In genomic region chr2:179247318-179248023, GRCh38 we compare ENCODE assay signal across 18 cellular contexts. TPM values are rescaled to one million over a fixed set of nuclear protein-coding genes. Genes with fewer than 3 reads are reported as not detected.
DNase-seq lines count a peak whose midpoint lies in the region; ATAC-seq and TF ChIP-seq lines count a peak whose summit lies in the region.
"Had no signal": no experiment of that assay in that cellular context is flagged by ENCODE, and none has a peak within 500 bp of the region (broad histone marks: within the 10 kb centered on the region; RNA-seq: fewer than 3 reads in every experiment).

No MANE protein-coding gene starts in this region.

- TF ChIP-seq CTCF in Calu3 (IDR thresholded peaks at IDR 0.05; ENCODE audit: unreplicated experiment) (no peak), type B pancreatic cell (conservative IDR thresholded peaks at IDR 0.05) (no peak), Caco-2 (IDR thresholded peaks at IDR 0.05; ENCODE audit: insufficient read depth in 1 of 2, low read depth in 1 of 2, low read length in 1 of 2, severe bottlenecking in 1 of 2, unreplicated experiment in 1 of 2) (no peak), esophagus muscularis mucosa (IDR thresholded peaks at IDR 0.05) (no peak)

- no TSS peak for BruUV-seq in Calu3 (replicated peaks; lab: Mats Ljungman, UMichigan)
- BruUV-seq in Caco-2 (replicated peaks; lab: Mats Ljungman, UMichigan), result no TSS peak

- H3K4me1 Mint-ChIP-seq in Calu3 (ENCODE audit: low read depth, unreplicated experiment) (peaks cover 69% of the 10 kb centered on the region), type B pancreatic cell (ENCODE audit: unreplicated experiment) (no peaks in the 10 kb centered on the region), Caco-2 (ENCODE audit: low read depth, unreplicated experiment) (no peaks in the 10 kb centered on the region)
- H3K4me1 Mint-ChIP-seq in activated T-helper 17 cell treated with anti-CD3 and anti-CD28 coated beads, Interleukin-2, amount 50 U/mL, for 72 hours, result peaks cover 3% of the 10 kb centered on the region

- H3K9me3 ChIP-seq in Caco-2, result no peaks in the 10 kb centered on the region
- H3K9me3 ChIP-seq in esophagus muscularis mucosa, result no peaks in the 10 kb centered on the region

- peak overlapping the region; percentile 56 for H3K4me3 Mint-ChIP-seq in Calu3 (ENCODE audit: low read depth, unreplicated experiment)
- H3K4me3 Mint-ChIP-seq in activated T-helper 17 cell treated with anti-CD3 and anti-CD28 coated beads, Interleukin-2, amount 50 U/mL, for 72 hours, result peak overlapping the region; percentile 54
- no peak overlapping the region for H3K4me3 Mint-ChIP-seq in type B pancreatic cell
- no peak overlapping the region for H3K4me3 Mint-ChIP-seq in Caco-2 (ENCODE audit: unreplicated experiment)

- H3K27ac ChIP-seq in esophagus muscularis mucosa (replicated peaks in 1 of 4), result no peak overlapping the region
- H3K27ac ChIP-seq: brain microvascular endothelial cell had no signal

- H3K27me3 Mint-ChIP-seq in Calu3 (ENCODE audit: unreplicated experiment), result no peaks in the 10 kb centered on the region
- no peaks in the 10 kb centered on the region for H3K27me3 Mint-ChIP-seq in activated T-helper 17 cell treated with anti-CD3 and anti-CD28 coated beads, Interleukin-2, amount 50 U/mL, for 72 hours
- H3K27me3 Mint-ChIP-seq in type B pancreatic cell, result no peaks in the 10 kb centered on the region
- no peaks in the 10 kb centered on the region for H3K27me3 Mint-ChIP-seq in Caco-2 (ENCODE audit: insufficient read depth, unreplicated experiment)

- WGBS in esophagus muscularis mucosa, result 93% methylated on average over 2 of the region's 2 CpGs

- ATAC-seq in GM19351 (IDR thresholded peaks at IDR 0.05; ENCODE audit: unreplicated experiment), result peak; percentile 33
- ATAC-seq in HG02938 (IDR thresholded peaks at IDR 0.05; ENCODE audit: unreplicated experiment), result peak; percentile 36
- no peak for ATAC-seq in activated T-helper 17 cell treated with anti-CD3 and anti-CD28 coated beads, Interleukin-2, amount 50 U/mL, for 72 hours (replicated peaks)

- no peaks in the 10 kb centered on the region for H3K4me1 ChIP-seq in Caco-2
- peaks cover 0 to 28% (median 20%) of the 10 kb centered on the region in 4 donors for H3K4me1 ChIP-seq in esophagus muscularis mucosa

- H3K36me3 Mint-ChIP-seq in Calu3 (ENCODE audit: insufficient read depth, unreplicated experiment), result peaks cover 15% of the 10 kb centered on the region
- H3K36me3 Mint-ChIP-seq in activated T-helper 17 cell treated with anti-CD3 and anti-CD28 coated beads, Interleukin-2, amount 50 U/mL, for 72 hours (ENCODE audit: low read depth), result no peaks in the 10 kb centered on the region
- H3K36me3 Mint-ChIP-seq in type B pancreatic cell, result peaks cover 33% of the 10 kb centered on the region
- no peaks in the 10 kb centered on the region for H3K36me3 Mint-ChIP-seq in Caco-2 (ENCODE audit: insufficient read depth, unreplicated experiment)

- H3K4me3 ChIP-seq in Caco-2 (ENCODE audit: low read depth, low read length), result no peak overlapping the region
- no peak overlapping the region for H3K4me3 ChIP-seq in esophagus muscularis mucosa

- no peak for TF ChIP-seq EP300 in esophagus muscularis mucosa (IDR thresholded peaks at IDR 0.05)

- H3K9me3 Mint-ChIP-seq in Calu3 (ENCODE audit: low read depth, unreplicated experiment) (no peaks in the 10 kb centered on the region), type B pancreatic cell (peaks cover 24% of the 10 kb centered on the region), Caco-2 (ENCODE audit: unreplicated experiment) (peaks cover 5% of the 10 kb centered on the region)
- H3K9me3 Mint-ChIP-seq in activated T-helper 17 cell treated with anti-CD3 and anti-CD28 coated beads, Interleukin-2, amount 50 U/mL, for 72 hours, result peaks cover 3% of the 10 kb centered on the region

- peak overlapping the region; percentile 77 for H3K27ac Mint-ChIP-seq in Calu3 (ENCODE audit: unreplicated experiment)
- peak overlapping the region; percentile 51 for H3K27ac Mint-ChIP-seq in activated T-helper 17 cell treated with anti-CD3 and anti-CD28 coated beads, Interleukin-2, amount 50 U/mL, for 72 hours
- no peak overlapping the region for H3K27ac Mint-ChIP-seq in type B pancreatic cell
- H3K27ac Mint-ChIP-seq in Caco-2 (ENCODE audit: unreplicated experiment), result no peak overlapping the region

- no peak for DNase-seq in Calu3
- no peak for DNase-seq in type B pancreatic cell (ENCODE audit: extremely low spot score, unreplicated experiment)
- DNase-seq in Caco-2, result no peak
- DNase-seq in glomerular visceral epithelial cell (ENCODE audit: extremely low spot score), result no peak
- no peak for DNase-seq in esophagus muscularis mucosa (ENCODE audit: extremely low spot score)
- DNase-seq: activated CD4-positive, alpha-beta T cell treated with anti-CD3 and anti-CD28 coated beads, Interleukin-2, amount 50 U/mL, for 4 hours; activated gamma-delta T cell; brain microvascular endothelial cell; effector CD4-positive, alpha-beta T cell; foreskin melanocyte; NCI-H1930; NCI-H748 treated with DMSO at 0.1 percent for 48 hours; stimulated activated CD4-positive, alpha-beta T cell treated with anti-CD3 and anti-CD28 coated beads, Interleukin-12 subunit alpha, Interleukin-12 subunit beta, amount 100 ng/mL, for 4 hours; T-helper 9 cell; trophoblast cell had no signal

- intact Hi-C loops in Calu3 (cut with micrococcal nuclease; ENCODE audit: unreplicated experiment) (loop anchor here (1.0 kb wide), 1 partner anchor 12 kb away; no protein-coding TSS in a partner anchor), Caco-2 (cut with micrococcal nuclease; ENCODE audit: unreplicated experiment) (no loop called here), esophagus muscularis mucosa (cut with DNase I) (no loop called here)

- no peak for TF ChIP-seq POLR2A in esophagus muscularis mucosa (IDR thresholded peaks at IDR 0.05; ENCODE audit: low read depth)

- H3K36me3 ChIP-seq in Caco-2 (ENCODE audit: control insufficient read depth, insufficient read depth, low read length) (no peaks in the 10 kb centered on the region), esophagus muscularis mucosa (no peaks in the 10 kb centered on the region)
- H3K36me3 ChIP-seq: brain microvascular endothelial cell had no signal

- POLR2A ChIA-PET in Caco-2 (lab: Charles Lee), result no interaction called here

- no peaks in the 10 kb centered on the region for H3K27me3 ChIP-seq in Caco-2 (replicated peaks; ENCODE audit: control insufficient read depth, insufficient read depth, low read length)
- H3K27me3 ChIP-seq in esophagus muscularis mucosa, result no peaks in the 10 kb centered on the region
- H3K27me3 ChIP-seq: brain microvascular endothelial cell had no signal

- CTCF ChIA-PET in Calu3 (lab: Charles Lee), result no interaction called here
- CTCF ChIA-PET in Caco-2 (lab: Charles Lee), result no interaction called here

RNA-seq across cellular contexts. Expression of gene SESTD1, which starts 17.2 kb away (rescaled TPM):
- total RNA-seq in Calu3 (2022) (135 and 145 TPM in 2 replicates), type B pancreatic cell (ENCODE audit: low replicate concordance) (43.4 and 75.9 TPM in 2 replicates), Caco-2 (2022) (44.7 and 50.2 TPM in 2 replicates), esophagus muscularis mucosa (10 to 100 TPM; 48.9 to 57.3 (median 53.3) TPM)
- total RNA-seq in activated T-helper 17 cell treated with anti-CD3 and anti-CD28 coated beads, Interleukin-2, amount 50 U/mL, for 72 hours, result 1 to 10 TPM; 7.7 to 9.9 TPM

Comparison
In these comparisons a context has a peak if more than half of its experiments do, and no peak if none do; other contexts are left out.
1. H3K27ac Mint-ChIP-seq: peak in Calu3 (single experiment) and activated T-helper 17 cell treated with anti-CD3 and anti-CD28 coated beads, Interleukin-2, amount 50 U/mL, for 72 hours (single experiment); none in type B pancreatic cell (single experiment) and Caco-2 (single experiment).
2. H3K4me3 Mint-ChIP-seq: peak in Calu3 (single experiment) and activated T-helper 17 cell treated with anti-CD3 and anti-CD28 coated beads, Interleukin-2, amount 50 U/mL, for 72 hours (single experiment); none in type B pancreatic cell (single experiment) and Caco-2 (single experiment).